In genomic region chr10:71070741-71071140, GRCh38 we compare ENCODE assay signal across 19 cellular contexts.
"Had no signal": no experiment of that assay in that cellular context is flagged by ENCODE, and none has a peak within 500 bp of the region (broad histone marks: within the 10 kb centered on the region; RNA-seq: fewer than 3 reads in every experiment).

No MANE protein-coding gene starts in this region.

- H3K4me3 ChIP-seq: body of pancreas, MG63 had no signal

- FAIRE-seq: bronchial epithelial cell had no signal

- H3K27ac ChIP-seq: body of pancreas had no signal

- H3K4me1 ChIP-seq: body of pancreas had no signal

- H3K27me3 ChIP-seq: body of pancreas, MG63 had no signal

- H3K9me3 ChIP-seq: body of pancreas, MG63 had no signal

- DNase-seq: activated CD4-positive, alpha-beta T cell treated with anti-CD3 and anti-CD28 coated beads for 48 hours; activated CD4-positive, alpha-beta T cell treated with anti-CD3 and anti-CD28 coated beads, Interleukin-2, amount 50 U/mL, for 4 hours; activated CD8-positive, alpha-beta memory T cell treated with anti-CD3 and anti-CD28 coated beads, Interleukin-2, amount 10 ng/mL, durations not matched to agents 7 days and 5 days; activated effector memory CD4-positive, alpha-beta T cell treated with Interleukin-2 at 50 U/mL for 16 hours; activated naive CD4-positive, alpha-beta T cell; activated T-cell treated with anti-CD3 and anti-CD28 coated beads, Interleukin-2, amount 50 U/mL, for 24 hours; body of pancreas; MG63; MV-4-11; NCI-H1092 treated with DMSO at 0.1 percent for 48 hours; NCI-H1436; NCI-H1694 treated with DMSO at 0.1 percent for 48 hours; NCI-H2029 treated with DMSO at 0.1 percent for 48 hours; NCI-H345; NCI-H510A; NCI-H526 treated with DMSO at 0.1 percent for 48 hours; NCI-H82; SHP77 treated with DMSO at 0.1 percent for 48 hours had no signal

- H3K36me3 ChIP-seq: MG63 had no signal
